ENCODE assay signal across 9 cellular contexts in genomic region chr2:218516614-218517013, GRCh38. TPM values are rescaled to one million over a fixed set of nuclear protein-coding genes. Genes with fewer than 3 reads are reported as not detected.
A peak's percentile ranks its signal among the peaks of the same experiment; 100 is the strongest.
DNase-seq lines count a peak whose midpoint lies in the region; TF ChIP-seq lines count a peak whose summit lies in the region.
"Had no signal": no experiment of that assay in that cellular context is flagged by ENCODE, and none has a peak within 500 bp of the region (broad histone marks: within the 10 kb centered on the region; RNA-seq: fewer than 3 reads in every experiment).

No MANE protein-coding gene starts in this region.

- H3K9me3 ChIP-seq in Loucy (ENCODE audit: insufficient read depth, low read depth, low read length) (no peaks in the 10 kb centered on the region), osteoblast (ENCODE audit: low read depth, low read length) (no peaks in the 10 kb centered on the region)

- H3K27me3 ChIP-seq in Loucy (ENCODE audit: insufficient read depth, low read length, poor library complexity, severe bottlenecking) (no peaks in the 10 kb centered on the region), osteoblast (ENCODE audit: insufficient read depth, low read length) (no peaks in the 10 kb centered on the region)

- peaks cover 4% of the 10 kb centered on the region; the same call in 1 of the 2 replicates for H3F3A ChIP-seq in Loucy (ENCODE audit: low read depth)

- no peak overlapping the region for H3K4me3 Mint-ChIP-seq in activated CD4-positive, alpha-beta T cell treated with anti-CD3 and anti-CD28 coated beads, Interleukin-2, amount 10 ng/mL, durations not matched to agents 24 days and 14 days

- no peaks in the 10 kb centered on the region for H4K20me1 ChIP-seq in Loucy (ENCODE audit: insufficient read depth, low read length, poor library complexity, severe bottlenecking)
- H4K20me1 ChIP-seq in osteoblast (ENCODE audit: insufficient read depth, low read length): no peaks in the 10 kb centered on the region

- no peak overlapping the region for H3K27ac ChIP-seq in osteoblast (ENCODE audit: low read depth, low read length)

- peaks cover 30% of the 10 kb centered on the region; the same call in 1 of the 2 replicates for H3K79me2 ChIP-seq in Loucy (ENCODE audit: insufficient read depth, low read length)
- H3K79me2 ChIP-seq in osteoblast (ENCODE audit: insufficient read depth, low read length): peaks cover 2% of the 10 kb centered on the region

- H3K27me3 Mint-ChIP-seq in activated CD4-positive, alpha-beta T cell treated with anti-CD3 and anti-CD28 coated beads, Interleukin-2, amount 10 ng/mL, durations not matched to agents 24 days and 14 days: no peaks in the 10 kb centered on the region

- H3K36me3 ChIP-seq in Loucy (ENCODE audit: insufficient read depth, low read length) (peaks cover 37% of the 10 kb centered on the region; the same call in 1 of the 2 replicates), osteoblast (ENCODE audit: insufficient read depth, low read length) (no peaks in the 10 kb centered on the region)

- peaks cover 32% of the 10 kb centered on the region for H3K4me1 Mint-ChIP-seq in activated CD4-positive, alpha-beta T cell treated with anti-CD3 and anti-CD28 coated beads, Interleukin-2, amount 10 ng/mL, durations not matched to agents 24 days and 14 days

- no peak overlapping the region for H3K27ac Mint-ChIP-seq in activated CD4-positive, alpha-beta T cell treated with anti-CD3 and anti-CD28 coated beads, Interleukin-2, amount 10 ng/mL, durations not matched to agents 24 days and 14 days

- DNase-seq in activated CD4-positive, alpha-beta T cell treated with anti-CD3 and anti-CD28 coated beads, Interleukin-2, amount 10 ng/mL, durations not matched to agents 24 days and 14 days: peak; percentile 64
- DNase-seq in activated CD4-positive, alpha-beta T cell treated with anti-CD3 and anti-CD28 coated beads for 1 hour: no peak
- peak; percentile 55 for DNase-seq in dermis blood vessel endothelial cell
- DNase-seq in osteoblast (ENCODE audit: insufficient read length, low spot score, missing footprints): no peak
- DNase-seq in GM03348 (ENCODE audit: low spot score): no peak
- DNase-seq in posterior cingulate gyrus: no peak
- no peak for DNase-seq in NCI-H345 (lab: John Stamatoyannopoulos, UW)
- DNase-seq: activated T-cell treated with anti-CD3 and anti-CD28 coated beads, Interleukin-2, amount 50 U/mL, for 48 hours had no signal

- H3K9ac ChIP-seq in Loucy (ENCODE audit: low read depth, low read length, poor library complexity, severe bottlenecking): no peak overlapping the region

- intact Hi-C loops in activated CD4-positive, alpha-beta T cell treated with anti-CD3 and anti-CD28 coated beads, Interleukin-2, amount 10 ng/mL, durations not matched to agents 24 days and 14 days (cut with micrococcal nuclease): loop anchor here (5.0 kb wide), 2 partner anchors 51 to 109 kb away; partner anchors contain the start of genes CNOT9 and USP37
- intact Hi-C loops in posterior cingulate gyrus (cut with DNase I): no loop called here

- peaks cover 52% of the 10 kb centered on the region for H3K36me3 Mint-ChIP-seq in activated CD4-positive, alpha-beta T cell treated with anti-CD3 and anti-CD28 coated beads, Interleukin-2, amount 10 ng/mL, durations not matched to agents 24 days and 14 days (ENCODE audit: low read depth)

- no peak overlapping the region for H3K4me2 ChIP-seq in Loucy (ENCODE audit: low read depth, low read length, poor library complexity, severe bottlenecking)
- H3K4me2 ChIP-seq in osteoblast (ENCODE audit: insufficient read depth, low read length): no peak overlapping the region

- H2AFZ ChIP-seq in Loucy (ENCODE audit: low read length): no peak overlapping the region
- no peak overlapping the region for H2AFZ ChIP-seq in osteoblast (ENCODE audit: low read length)

- H3K9me2 ChIP-seq in Loucy (replicated peaks; ENCODE audit: low read depth, low read length): no peaks in the 10 kb centered on the region

- TF ChIP-seq CTCF in Loucy (conservative IDR thresholded peaks at IDR 0.05; ENCODE audit: low read length) (peak; percentile 61), osteoblast (IDR thresholded peaks at IDR 0.05; ENCODE audit: extremely low read depth, low read depth, low read length) (peak; percentile 34)

- H3K4me3 ChIP-seq in Loucy (ENCODE audit: low read length, poor library complexity, severe bottlenecking): no peak overlapping the region
- no peak overlapping the region for H3K4me3 ChIP-seq in osteoblast (ENCODE audit: insufficient read depth, low read length)

- no peaks in the 10 kb centered on the region for H3K9me3 Mint-ChIP-seq in activated CD4-positive, alpha-beta T cell treated with anti-CD3 and anti-CD28 coated beads, Interleukin-2, amount 10 ng/mL, durations not matched to agents 24 days and 14 days

- H3K4me1 ChIP-seq in Loucy (ENCODE audit: insufficient read depth, low read length, poor library complexity, severe bottlenecking) (no peaks in the 10 kb centered on the region), osteoblast (ENCODE audit: insufficient read depth, low read length) (no peaks in the 10 kb centered on the region)

RNA-seq across cellular contexts. Expression of gene USP37, which starts 51.5 kb away (rescaled TPM):
- 45.0 and 45.5 TPM in 2 replicates for total RNA-seq in activated CD4-positive, alpha-beta T cell treated with anti-CD3 and anti-CD28 coated beads, Interleukin-2, amount 10 ng/mL, durations not matched to agents 24 days and 14 days
- total RNA-seq in dermis blood vessel endothelial cell (15.0 and 19.4 TPM in 2 replicates), osteoblast (12.4 and 15.2 TPM in 2 replicates)

RNA-seq across cellular contexts. Expression of gene CNOT9, which starts 52.0 kb away (rescaled TPM):
- 131 and 134 TPM in 2 replicates for total RNA-seq in activated CD4-positive, alpha-beta T cell treated with anti-CD3 and anti-CD28 coated beads, Interleukin-2, amount 10 ng/mL, durations not matched to agents 24 days and 14 days
- total RNA-seq in dermis blood vessel endothelial cell (56.4 and 57.3 TPM in 2 replicates), osteoblast (47.1 and 50.3 TPM in 2 replicates)

Comparison
In these comparisons a context has a peak if more than half of its experiments do, and no peak if none do; other contexts are left out.
1. DNase-seq: peak in activated CD4-positive, alpha-beta T cell treated with anti-CD3 and anti-CD28 coated beads, Interleukin-2, amount 10 ng/mL, durations not matched to agents 24 days and 14 days (single experiment) and dermis blood vessel endothelial cell (single experiment); none in activated CD4-positive, alpha-beta T cell treated with anti-CD3 and anti-CD28 coated beads for 1 hour (single experiment), osteoblast (single experiment), GM03348 (single experiment), posterior cingulate gyrus (0 of 10) and NCI-H345 (single experiment).